ENCODE assay signal across 11 cellular contexts in the genomic region with DNA sequence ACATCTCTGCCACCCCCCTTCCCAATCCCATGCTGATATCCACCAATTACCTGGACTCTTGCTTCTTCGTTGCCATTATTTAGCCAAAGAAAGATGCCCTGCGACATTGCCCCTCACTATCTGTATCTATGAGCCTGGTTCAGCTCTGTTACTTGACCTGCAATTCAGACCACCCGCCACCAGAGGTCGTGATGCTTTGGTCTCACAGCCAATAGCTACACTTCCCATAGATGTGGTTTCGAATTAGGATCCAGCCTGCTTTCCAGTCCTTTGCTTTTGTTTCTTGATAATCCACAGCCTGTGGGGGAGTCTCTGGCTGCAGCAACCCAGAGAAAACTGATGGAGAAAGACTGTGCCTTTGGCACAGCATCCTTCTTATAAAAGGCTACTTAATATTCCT.
DNase-seq lines count a peak whose midpoint lies in the region; ATAC-seq and TF ChIP-seq lines count a peak whose summit lies in the region.
"Had no signal": no experiment of that assay in that cellular context is flagged by ENCODE, and none has a peak within 500 bp of the region (broad histone marks: within the 10 kb centered on the region; RNA-seq: fewer than 3 reads in every experiment).

No MANE protein-coding gene starts in this region.

- peaks cover 3% of the 10 kb centered on the region for H3K36me3 Mint-ChIP-seq in activated CD4-positive, alpha-beta T cell treated with anti-CD3 and anti-CD28 coated beads, Interleukin-2, amount 10 ng/mL, durations not matched to agents 7 days and 5 days (ENCODE audit: low read depth)
- H3K36me3 Mint-ChIP-seq in activated CD4-positive, alpha-beta T cell treated with anti-CD3 and anti-CD28 coated beads, Interleukin-2, amount 10 ng/mL, durations not matched to agents 24 days and 14 days (ENCODE audit: low read depth), result no peaks in the 10 kb centered on the region
- no peaks in the 10 kb centered on the region for H3K36me3 Mint-ChIP-seq in stimulated activated naive B cell treated with anti-CD40 and anti-IgM and Interleukin-4, amounts not matched to agents 10 μg/mL and 1 μg/mL and 100 μg/mL, for 72 hours

- no peak overlapping the region for H3K4me3 Mint-ChIP-seq in activated CD4-positive, alpha-beta T cell treated with anti-CD3 and anti-CD28 coated beads, Interleukin-2, amount 10 ng/mL, durations not matched to agents 7 days and 5 days
- H3K4me3 Mint-ChIP-seq in activated CD4-positive, alpha-beta T cell treated with anti-CD3 and anti-CD28 coated beads, Interleukin-2, amount 10 ng/mL, durations not matched to agents 24 days and 14 days, result no peak overlapping the region
- H3K4me3 Mint-ChIP-seq in stimulated activated naive B cell treated with anti-CD40 and anti-IgM and Interleukin-4, amounts not matched to agents 10 μg/mL and 1 μg/mL and 100 μg/mL, for 72 hours, result no peak overlapping the region

- H3K9me3 Mint-ChIP-seq in activated CD4-positive, alpha-beta T cell treated with anti-CD3 and anti-CD28 coated beads, Interleukin-2, amount 10 ng/mL, durations not matched to agents 7 days and 5 days, result peaks cover 13% of the 10 kb centered on the region
- peaks cover 4% of the 10 kb centered on the region for H3K9me3 Mint-ChIP-seq in activated CD4-positive, alpha-beta T cell treated with anti-CD3 and anti-CD28 coated beads, Interleukin-2, amount 10 ng/mL, durations not matched to agents 24 days and 14 days
- H3K9me3 Mint-ChIP-seq in stimulated activated naive B cell treated with anti-CD40 and anti-IgM and Interleukin-4, amounts not matched to agents 10 μg/mL and 1 μg/mL and 100 μg/mL, for 72 hours, result peaks cover 15 to 16% of the 10 kb centered on the region in 2 donors

- H3K4me3 ChIP-seq in NB4 (ENCODE audit: low read depth, low read length) (no peak overlapping the region), epithelial cell of esophagus (ENCODE audit: low read length) (no peak overlapping the region)
- H3K4me3 ChIP-seq: skin epidermis had no signal

- intact Hi-C loops in activated CD4-positive, alpha-beta T cell treated with anti-CD3 and anti-CD28 coated beads, Interleukin-2, amount 10 ng/mL, durations not matched to agents 24 days and 14 days (cut with micrococcal nuclease), result no loop called here

- H3K27ac Mint-ChIP-seq in activated CD4-positive, alpha-beta T cell treated with anti-CD3 and anti-CD28 coated beads, Interleukin-2, amount 10 ng/mL, durations not matched to agents 7 days and 5 days, result no peak overlapping the region
- H3K27ac Mint-ChIP-seq in activated CD4-positive, alpha-beta T cell treated with anti-CD3 and anti-CD28 coated beads, Interleukin-2, amount 10 ng/mL, durations not matched to agents 24 days and 14 days, result no peak overlapping the region
- no peak overlapping the region for H3K27ac Mint-ChIP-seq in stimulated activated naive B cell treated with anti-CD40 and anti-IgM and Interleukin-4, amounts not matched to agents 10 μg/mL and 1 μg/mL and 100 μg/mL, for 72 hours

- CTCF ChIA-PET in activated CD4-positive, alpha-beta T cell treated with anti-CD3 and anti-CD28 coated beads, Interleukin-2, amount 10 ng/mL, durations not matched to agents 7 days and 5 days (lab: Charles Lee), result interaction anchor here (1.5 kb wide), 1 partner anchor 11 kb away, joined by 4 read pairs; no protein-coding TSS in a partner anchor

- H3K27me3 Mint-ChIP-seq in activated CD4-positive, alpha-beta T cell treated with anti-CD3 and anti-CD28 coated beads, Interleukin-2, amount 10 ng/mL, durations not matched to agents 7 days and 5 days, result no peaks in the 10 kb centered on the region
- no peaks in the 10 kb centered on the region for H3K27me3 Mint-ChIP-seq in activated CD4-positive, alpha-beta T cell treated with anti-CD3 and anti-CD28 coated beads, Interleukin-2, amount 10 ng/mL, durations not matched to agents 24 days and 14 days
- H3K27me3 Mint-ChIP-seq in stimulated activated naive B cell treated with anti-CD40 and anti-IgM and Interleukin-4, amounts not matched to agents 10 μg/mL and 1 μg/mL and 100 μg/mL, for 72 hours, result peaks cover 16 to 18% of the 10 kb centered on the region in 2 donors

- ATAC-seq in GM19035 (IDR thresholded peaks at IDR 0.05; ENCODE audit: unreplicated experiment) (no peak), HG03159 (IDR thresholded peaks at IDR 0.05; ENCODE audit: unreplicated experiment) (no peak)
- ATAC-seq in stimulated activated naive B cell treated with anti-CD40 and anti-IgM and Interleukin-4, amounts not matched to agents 10 μg/mL and 1 μg/mL and 100 μg/mL, for 72 hours (replicated peaks), result no peak
- ATAC-seq: esophagus mucosa had no signal

- TF ChIP-seq POLR2A in NB4 (IDR thresholded peaks at IDR 0.05; ENCODE audit: extremely low read depth, insufficient read length), result no peak

- peak; percentile 15 for DNase-seq in activated CD4-positive, alpha-beta T cell treated with anti-CD3 and anti-CD28 coated beads, Interleukin-2, amount 10 ng/mL, durations not matched to agents 7 days and 5 days
- no peak for DNase-seq in activated CD4-positive, alpha-beta T cell treated with anti-CD3 and anti-CD28 coated beads, Interleukin-2, amount 10 ng/mL, durations not matched to agents 24 days and 14 days
- DNase-seq in NB4 (ENCODE audit: low read depth) (peak; percentile 57), epithelial cell of esophagus (ENCODE audit: low read depth) (peak; percentile 9)
- DNase-seq in stimulated activated CD4-positive, alpha-beta T cell treated with anti-CD3 and anti-CD28 coated beads, Interleukin-2, amount 100 ng/mL, for 48 hours, result peak; percentile 37 to 52
- DNase-seq in stimulated activated naive B cell treated with anti-CD40 and anti-IgM and Interleukin-4, amounts not matched to agents 10 μg/mL and 1 μg/mL and 100 μg/mL, for 72 hours, result no peak
- DNase-seq: T1000 had no signal

- POLR2A ChIA-PET in activated CD4-positive, alpha-beta T cell treated with anti-CD3 and anti-CD28 coated beads, Interleukin-2, amount 10 ng/mL, durations not matched to agents 7 days and 5 days (lab: Charles Lee), result interaction anchor here (0.6 kb wide), 1 partner anchor 12 kb away, joined by 10 read pairs; no protein-coding TSS in a partner anchor

- no peaks in the 10 kb centered on the region for H3K4me1 Mint-ChIP-seq in activated CD4-positive, alpha-beta T cell treated with anti-CD3 and anti-CD28 coated beads, Interleukin-2, amount 10 ng/mL, durations not matched to agents 7 days and 5 days
- H3K4me1 Mint-ChIP-seq in activated CD4-positive, alpha-beta T cell treated with anti-CD3 and anti-CD28 coated beads, Interleukin-2, amount 10 ng/mL, durations not matched to agents 24 days and 14 days, result no peaks in the 10 kb centered on the region
- H3K4me1 Mint-ChIP-seq in stimulated activated naive B cell treated with anti-CD40 and anti-IgM and Interleukin-4, amounts not matched to agents 10 μg/mL and 1 μg/mL and 100 μg/mL, for 72 hours, result no peaks in the 10 kb centered on the region

- TF ChIP-seq CTCF in NB4 (IDR thresholded peaks at IDR 0.05; ENCODE audit: low read depth, low read length), result peak; percentile 82
- peak; percentile 44 for TF ChIP-seq CTCF in epithelial cell of esophagus (IDR thresholded peaks at IDR 0.05; ENCODE audit: insufficient read depth, low read depth, low read length, missing control alignments)

Comparison
In these comparisons a context has a peak if more than half of its experiments do, and no peak if none do; other contexts are left out.
1. DNase-seq: peak in activated CD4-positive, alpha-beta T cell treated with anti-CD3 and anti-CD28 coated beads, Interleukin-2, amount 10 ng/mL, durations not matched to agents 7 days and 5 days (single experiment), NB4 (single experiment), epithelial cell of esophagus (single experiment) and stimulated activated CD4-positive, alpha-beta T cell treated with anti-CD3 and anti-CD28 coated beads, Interleukin-2, amount 100 ng/mL, for 48 hours (2 of 2); none in activated CD4-positive, alpha-beta T cell treated with anti-CD3 and anti-CD28 coated beads, Interleukin-2, amount 10 ng/mL, durations not matched to agents 24 days and 14 days (single experiment) and stimulated activated naive B cell treated with anti-CD40 and anti-IgM and Interleukin-4, amounts not matched to agents 10 μg/mL and 1 μg/mL and 100 μg/mL, for 72 hours (single experiment).